ENCODE assay signal across 15 cellular contexts in the genomic region with DNA sequence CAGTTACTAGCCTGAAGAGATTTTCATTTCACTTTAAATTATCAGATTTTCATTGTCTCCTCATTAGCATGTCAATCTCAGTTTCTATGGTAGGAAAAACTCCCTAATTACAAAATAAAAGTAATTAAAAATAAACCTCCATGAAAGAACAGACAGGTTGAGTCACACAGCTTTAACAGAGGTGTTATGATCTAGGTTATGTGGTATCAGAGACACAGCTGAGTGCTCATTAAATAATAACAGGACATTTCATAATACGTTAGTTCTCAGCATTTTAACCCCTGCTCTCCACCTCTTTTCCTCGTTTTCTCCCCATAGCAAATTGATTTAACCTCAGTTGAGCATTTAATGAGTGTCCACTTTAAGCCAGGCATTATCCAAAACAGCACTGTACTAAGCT. TPM values are rescaled to one million over a fixed set of nuclear protein-coding genes. Genes with fewer than 3 reads are reported as not detected.
DNase-seq lines count a peak whose midpoint lies in the region; ATAC-seq and TF ChIP-seq lines count a peak whose summit lies in the region.
"Had no signal": no experiment of that assay in that cellular context is flagged by ENCODE, and none has a peak within 500 bp of the region (broad histone marks: within the 10 kb centered on the region; RNA-seq: fewer than 3 reads in every experiment).

No MANE protein-coding gene starts in this region.

- H3K4me3 ChIP-seq in RWPE2 (ENCODE audit: severe bottlenecking) (no peak overlapping the region), gastroesophageal sphincter (no peak overlapping the region), BE2C (ENCODE audit: low read depth, low read length) (no peak overlapping the region)
- H3K4me3 ChIP-seq: GM23248 had no signal

- H3K27me3 ChIP-seq in RWPE2 (ENCODE audit: insufficient read depth, poor library complexity, severe bottlenecking) (no peaks in the 10 kb centered on the region), gastroesophageal sphincter (no peaks in the 10 kb centered on the region), BE2C (no peaks in the 10 kb centered on the region)

- no peak for TF ChIP-seq POLR2A in gastroesophageal sphincter (IDR thresholded peaks at IDR 0.05)

- H3K27ac ChIP-seq in RWPE2 (ENCODE audit: poor library complexity, severe bottlenecking) = peak overlapping the region; percentile 52
- peak overlapping the region; percentile 16 to 70 (median 54) for H3K27ac ChIP-seq in gastroesophageal sphincter
- H3K27ac ChIP-seq: 22Rv1, GM23248 had no signal

- WGBS in gastroesophageal sphincter (ENCODE audit: low coverage in 1 of 2), 2 donors = 39 to 43% methylated on average over 2 of the region's 2 CpGs

- no peaks in the 10 kb centered on the region for H3K9me3 ChIP-seq in RWPE2 (ENCODE audit: severe bottlenecking)
- no peaks in the 10 kb centered on the region for H3K9me3 ChIP-seq in gastroesophageal sphincter
- H3K9me3 ChIP-seq in BE2C = no peaks in the 10 kb centered on the region

- no peak for TF ChIP-seq EP300 in gastroesophageal sphincter (IDR thresholded peaks at IDR 0.05)

- H3K36me3 ChIP-seq in RWPE2 (ENCODE audit: low read depth) = peaks cover 33% of the 10 kb centered on the region
- H3K36me3 ChIP-seq in gastroesophageal sphincter = no peaks in the 10 kb centered on the region
- no peaks in the 10 kb centered on the region for H3K36me3 ChIP-seq in BE2C

- no peak for TF ChIP-seq CTCF in RWPE2 (IDR thresholded peaks at IDR 0.05; ENCODE audit: poor library complexity, severe bottlenecking)
- no peak for TF ChIP-seq CTCF in gastroesophageal sphincter (IDR thresholded peaks at IDR 0.05)
- TF ChIP-seq CTCF in BE2C (IDR thresholded peaks at IDR 0.05; ENCODE audit: low read depth, low read length) = no peak

- DNase-seq in NCI-H2029 (lab: John Stamatoyannopoulos, UW) (peak; percentile 77), NCI-H2029 treated with DMSO at 0.1 percent for 48 hours (lab: John Stamatoyannopoulos, UW) (no peak), RWPE2 (ENCODE audit: low spot score) (no peak), BE2C (no peak), OCI-M1 (lab: John Stamatoyannopoulos, UW) (no peak), inferior parietal cortex (ENCODE audit: extremely low spot score) (no peak)
- no peak for DNase-seq in activated naive CD4-positive, alpha-beta T cell treated with anti-CD3 and anti-CD28 coated beads, Interleukin-2, amount 50 U/mL, for 16 hours
- DNase-seq: AML-193, GM23248, HCEC 1CT, KBM-7, NCI-H187 treated with DMSO at 0.1 percent for 48 hours, Right ventricle myocardium superior had no signal

- H3K4me1 ChIP-seq in RWPE2 (ENCODE audit: insufficient read depth, poor library complexity, severe bottlenecking) (peaks cover 29% of the 10 kb centered on the region), gastroesophageal sphincter (peaks cover 4 to 43% (median 9%) of the 10 kb centered on the region in 3 donors), BE2C (no peaks in the 10 kb centered on the region)

- ATAC-seq in RWPE2 (ENCODE audit: low read depth) = peak; percentile 42; the same call in 2 of the 3 replicates
- ATAC-seq in gastroesophageal sphincter = no peak

RNA-seq across cellular contexts. Expression of gene TPBG, which starts 21.9 kb away (rescaled TPM):
- 100 to 1,000 TPM in 1 of 4 donors, 10 to 100 TPM in 3; 23.3 to 126 (median 84.5) TPM for total RNA-seq in gastroesophageal sphincter
- polyA plus RNA-seq in BE2C (2012; ENCODE audit: insufficient read depth, insufficient read length, low read depth) = 0.20 TPM
